Comparison of ENCODE assay signal across 8 cellular contexts in the genomic region with DNA sequence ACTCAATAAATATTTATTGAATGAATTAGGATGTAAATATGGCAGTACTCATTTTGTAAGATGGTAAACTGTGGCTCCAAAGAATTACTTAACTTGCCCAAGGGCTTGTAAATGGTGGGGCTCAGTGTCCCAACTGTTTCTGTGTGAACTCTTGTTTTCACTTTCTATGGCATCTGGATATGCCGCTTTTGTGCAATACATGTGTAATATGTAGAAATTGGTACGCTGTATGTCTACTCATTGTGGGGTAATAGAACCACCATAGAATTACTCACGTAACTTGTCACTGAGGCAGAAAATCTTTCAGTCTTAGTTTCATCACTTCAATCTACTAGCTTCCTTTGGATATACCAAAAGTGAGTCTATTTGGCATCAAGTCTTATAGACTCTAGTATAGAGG. TPM values are rescaled to one million over a fixed set of nuclear protein-coding genes. Genes with fewer than 3 reads are reported as not detected.
DNase-seq lines count a peak whose midpoint lies in the region; ATAC-seq and TF ChIP-seq lines count a peak whose summit lies in the region.

No MANE protein-coding gene starts in this region.

- H3K9me2 ChIP-seq in OCI-LY1 (ENCODE audit: low read depth, low read length) = no peaks in the 10 kb centered on the region

- H3K36me3 ChIP-seq in ES-I3 (ENCODE audit: insufficient read depth, low read length) (peaks cover 21% of the 10 kb centered on the region), OCI-LY1 (ENCODE audit: insufficient read depth, low read length) (peaks cover 31% of the 10 kb centered on the region), osteoblast (ENCODE audit: insufficient read depth, low read length) (peaks cover 26% of the 10 kb centered on the region)

- H3K9me3 ChIP-seq in ES-I3 (ENCODE audit: control insufficient read depth, insufficient read depth, low read length) (no peaks in the 10 kb centered on the region), OCI-LY1 (ENCODE audit: low read length) (no peaks in the 10 kb centered on the region), osteoblast (ENCODE audit: low read depth, low read length) (no peaks in the 10 kb centered on the region)

- H3K9me3 Mint-ChIP-seq in dendritic cell treated with granulocyte-macrophage colony-stimulating factor and Interleukin-4, amounts not matched to agents 40 ng/mL and 50 ng/mL, for 4 days = no peaks in the 10 kb centered on the region

- no peaks in the 10 kb centered on the region for H3K27me3 Mint-ChIP-seq in dendritic cell treated with granulocyte-macrophage colony-stimulating factor and Interleukin-4, amounts not matched to agents 40 ng/mL and 50 ng/mL, for 4 days

- no peak overlapping the region for H3K27ac ChIP-seq in OCI-LY1 (ENCODE audit: low read depth, low read length, poor library complexity, severe bottlenecking)
- H3K27ac ChIP-seq in osteoblast (ENCODE audit: low read depth, low read length) = peak overlapping the region; percentile 61

- H3K9ac ChIP-seq in ES-I3 (ENCODE audit: low read depth, low read length) (peak overlapping the region; percentile 93), OCI-LY1 (ENCODE audit: low read length) (peak overlapping the region; percentile 89)

- H3K4me3 ChIP-seq in OCI-LY1 (ENCODE audit: low read depth, low read length, poor library complexity, severe bottlenecking) = peak overlapping the region; percentile 85
- H3K4me3 ChIP-seq in osteoblast (ENCODE audit: insufficient read depth, low read length) = peak overlapping the region; percentile 92

- H3K4me1 Mint-ChIP-seq in dendritic cell treated with granulocyte-macrophage colony-stimulating factor and Interleukin-4, amounts not matched to agents 40 ng/mL and 50 ng/mL, for 4 days (ENCODE audit: low read depth) = peaks cover 21% of the 10 kb centered on the region

- DNase-seq in osteoblast (ENCODE audit: insufficient read length, low spot score, missing footprints) (no peak), NCI-H1694 treated with DMSO at 0.1 percent for 48 hours (lab: John Stamatoyannopoulos, UW) (no peak), NCI-H446 (lab: John Stamatoyannopoulos, UW) (no peak), medulla oblongata (ENCODE audit: extremely low spot score) (no peak)

- peak overlapping the region; percentile 97 for H3K4me3 Mint-ChIP-seq in dendritic cell treated with granulocyte-macrophage colony-stimulating factor and Interleukin-4, amounts not matched to agents 40 ng/mL and 50 ng/mL, for 4 days

- no peaks in the 10 kb centered on the region for H3K4me1 ChIP-seq in ES-I3 (ENCODE audit: insufficient read depth, low read length)
- H3K4me1 ChIP-seq in OCI-LY1 (ENCODE audit: insufficient read depth, low read length, severe bottlenecking) = peaks cover 14% of the 10 kb centered on the region
- H3K4me1 ChIP-seq in osteoblast (ENCODE audit: insufficient read depth, low read length) = peaks cover 8% of the 10 kb centered on the region

- TF ChIP-seq CTCF in OCI-LY1 (IDR thresholded peaks at IDR 0.05; ENCODE audit: low read length) (no peak), osteoblast (IDR thresholded peaks at IDR 0.05; ENCODE audit: extremely low read depth, low read depth, low read length) (no peak)

- H3K4me2 ChIP-seq in OCI-LY1 (ENCODE audit: low read length) (peak overlapping the region; percentile 93), osteoblast (ENCODE audit: insufficient read depth, low read length) (peak overlapping the region; percentile 89)

- intact Hi-C loops in dendritic cell treated with granulocyte-macrophage colony-stimulating factor and Interleukin-4, amounts not matched to agents 40 ng/mL and 50 ng/mL, for 4 days (cut with micrococcal nuclease) = loop anchor here (5.0 kb wide), 1 partner anchor 40 kb away; a partner anchor contains a TSS

- H4K20me1 ChIP-seq in OCI-LY1 (ENCODE audit: insufficient read depth, low read length) = no peaks in the 10 kb centered on the region
- peaks cover 5% of the 10 kb centered on the region for H4K20me1 ChIP-seq in osteoblast (ENCODE audit: insufficient read depth, low read length)

- H3K27ac Mint-ChIP-seq in dendritic cell treated with granulocyte-macrophage colony-stimulating factor and Interleukin-4, amounts not matched to agents 40 ng/mL and 50 ng/mL, for 4 days = peak overlapping the region; percentile 94

- H3F3A ChIP-seq in OCI-LY1 (ENCODE audit: insufficient read depth, low read length) = no peaks in the 10 kb centered on the region

- no peak for ATAC-seq in HG03097 (IDR thresholded peaks at IDR 0.05; ENCODE audit: low FRiP score, unreplicated experiment)

- no peaks in the 10 kb centered on the region for H3K27me3 ChIP-seq in OCI-LY1 (ENCODE audit: insufficient read depth, low read length)
- no peaks in the 10 kb centered on the region for H3K27me3 ChIP-seq in osteoblast (ENCODE audit: insufficient read depth, low read length)

- H3K79me2 ChIP-seq in OCI-LY1 (ENCODE audit: insufficient read depth, low read length) (peaks cover 15% of the 10 kb centered on the region), osteoblast (ENCODE audit: insufficient read depth, low read length) (peaks cover 48% of the 10 kb centered on the region)

- H3K36me3 Mint-ChIP-seq in dendritic cell treated with granulocyte-macrophage colony-stimulating factor and Interleukin-4, amounts not matched to agents 40 ng/mL and 50 ng/mL, for 4 days (ENCODE audit: low read depth) = peaks cover 46% of the 10 kb centered on the region

- no peak overlapping the region for H2AFZ ChIP-seq in OCI-LY1 (ENCODE audit: low read length)
- no peak overlapping the region for H2AFZ ChIP-seq in osteoblast (ENCODE audit: low read length)

RNA-seq across cellular contexts. Expression of a gene that starts 1.0 kb away (rescaled TPM):
- total RNA-seq in osteoblast = 33.9 and 35.8 TPM in 2 replicates

RNA-seq across cellular contexts. Expression of a gene that starts 28.6 kb away (rescaled TPM):
- total RNA-seq in osteoblast = 28.0 and 29.0 TPM in 2 replicates

RNA-seq across cellular contexts. Expression of a gene that starts 40.0 kb away (rescaled TPM):
- total RNA-seq in osteoblast = 15.6 and 16.3 TPM in 2 replicates

RNA-seq across cellular contexts. Expression of a gene that starts 41.6 kb away (rescaled TPM):
- total RNA-seq in osteoblast = 12.3 and 13.3 TPM in 2 replicates

RNA-seq across cellular contexts. Expression of a gene that starts 49.7 kb away (rescaled TPM):
- total RNA-seq in osteoblast = 32.2 and 45.4 TPM in 2 replicates
